ENCODE assay signal across 1 cellular context in the genomic region with DNA sequence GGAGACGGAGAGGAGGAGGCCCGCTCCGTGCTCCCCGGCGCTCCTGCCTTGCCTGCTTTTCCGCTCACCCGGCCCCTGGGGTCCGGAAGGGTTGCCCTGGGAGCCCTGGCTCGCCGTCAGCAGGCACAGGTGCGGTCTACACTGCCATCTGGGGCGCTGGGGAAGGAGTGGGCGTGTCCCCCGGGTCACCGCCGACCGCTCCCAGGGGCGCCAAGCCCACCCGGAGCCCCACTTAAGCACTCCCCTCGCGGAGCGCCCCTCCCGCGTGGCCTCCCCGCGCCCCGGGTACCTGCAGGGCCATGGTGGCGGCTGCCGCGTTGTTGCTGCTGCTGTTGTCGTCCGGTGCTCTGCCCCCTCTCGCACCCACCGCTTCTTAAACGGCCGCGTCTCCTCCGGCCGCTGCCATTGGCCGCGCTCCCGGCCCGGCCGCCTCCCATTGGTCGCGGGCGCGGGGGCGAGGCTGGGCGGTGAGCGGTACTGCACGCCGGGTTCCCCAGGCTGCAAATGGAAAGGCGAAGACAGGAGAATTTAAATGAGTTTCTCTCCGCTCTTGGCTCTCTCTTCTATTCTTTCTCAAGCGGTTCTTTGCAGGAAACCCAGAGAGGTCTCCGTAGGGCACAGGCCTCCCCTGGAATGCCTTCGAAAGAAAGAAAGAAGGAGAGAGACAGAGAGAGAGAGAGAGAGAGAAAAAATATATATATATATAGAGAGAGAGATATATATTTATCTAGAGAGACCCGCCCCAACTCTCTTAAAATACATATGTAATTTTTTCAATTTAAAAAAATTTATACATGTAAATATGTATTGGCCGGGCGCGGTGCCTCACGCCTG.
TF ChIP-seq lines count a peak whose summit lies in the region.

A gene (minus strand): TSS at position 349 of the 834 bp plus-strand sequence. CDS start 48 bp downstream, at position 301.

TF ChIP-seq in K562, 482 proteins besides CTCF, POLR2A, EP300 and RAD21 (continued from another document):
- TF ChIP-seq U2AF2 (optimal IDR thresholded peaks at IDR 0.05; ENCODE audit: low read depth, low read length) (no peak), SIX5 (IDR thresholded peaks at IDR 0.05; ENCODE audit: borderline replicate concordance in 1 of 2, insufficient read depth in 1 of 2, low read depth in 1 of 2, low read length in 2 of 2) (no peak), ZBTB17 (CRISPR knock-in tag; IDR thresholded peaks at IDR 0.05) (no peak), SIN3A (IDR thresholded peaks at IDR 0.05; ENCODE audit: borderline replicate concordance in 2 of 2, control insufficient read depth in 1 of 2, low read depth in 2 of 2, low read length in 2 of 2) (peak in 1 of 2 experiments; percentile 57; a peak in 1 of 4 replicates), GTF2A2 (tag; IDR thresholded peaks at IDR 0.05) (no peak), ZNF347 (CRISPR knock-in tag; IDR thresholded peaks at IDR 0.05; ENCODE audit: low read depth) (no peak), SAFB (IDR thresholded peaks at IDR 0.05; ENCODE audit: borderline replicate concordance, low read depth, low read length) (no peak), ZFPM2 (CRISPR knock-in tag; IDR thresholded peaks at IDR 0.05) (no peak), ZNF77 (CRISPR knock-in tag; IDR thresholded peaks at IDR 0.05) (no peak), SRSF3 (IDR thresholded peaks at IDR 0.05; ENCODE audit: insufficient read depth, low read length) (no peak), FOS (IDR thresholded peaks at IDR 0.05; ENCODE audit: extremely low read depth, insufficient read length) (peak; percentile 79), EHMT2 (IDR thresholded peaks at IDR 0.05) (no peak), RBM15 (IDR thresholded peaks at IDR 0.05; ENCODE audit: insufficient read depth, low read length) (no peak), RBBP5 (IDR thresholded peaks at IDR 0.05; ENCODE audit: borderline replicate concordance, insufficient read depth, low read length, poor library complexity, severe bottlenecking) (peak; percentile 42), TGIF2 (CRISPR knock-in tag; IDR thresholded peaks at IDR 0.05) (no peak), ILK (tag; IDR thresholded peaks at IDR 0.05; ENCODE audit: borderline replicate concordance, low read depth) (no peak), PCBP1 (IDR thresholded peaks at IDR 0.05; ENCODE audit: low read depth, low read length, poor library complexity, severe bottlenecking) (peak; percentile 85), ZBTB7A (IDR thresholded peaks at IDR 0.05; ENCODE audit: borderline replicate concordance, control insufficient read depth, low read depth, low read length) (peak; percentile 67; the same call in 1 of the 2 replicates), RBM17 (IDR thresholded peaks at IDR 0.05; ENCODE audit: borderline replicate concordance, low read depth, low read length) (no peak), BHLHE40 (IDR thresholded peaks at IDR 0.05; ENCODE audit: low read length) (no peak), NFRKB (IDR thresholded peaks at IDR 0.05; ENCODE audit: low read depth) (no peak), HNRNPUL1 (IDR thresholded peaks at IDR 0.05; ENCODE audit: low read length) (no peak), MAZ (CRISPR knock-in tag; conservative IDR thresholded peaks at IDR 0.05 in 1 of 2, IDR thresholded peaks at IDR 0.05 in 1 of 2) (peak; percentile 55 to 71; a peak in 3 of 4 replicates), PTTG1 (tag; IDR thresholded peaks at IDR 0.05; ENCODE audit: low read depth) (no peak), ZNF431 (CRISPR knock-in tag; IDR thresholded peaks at IDR 0.05) (no peak), FUS (optimal IDR thresholded peaks at IDR 0.05; ENCODE audit: low read depth, low read length) (no peak), NR3C1 (CRISPR knock-in tag; IDR thresholded peaks at IDR 0.05) (no peak), HSF4 (CRISPR knock-in tag; IDR thresholded peaks at IDR 0.05; ENCODE audit: borderline replicate concordance) (no peak), ZNF263 (CRISPR knock-in tag; IDR thresholded peaks at IDR 0.05; ENCODE audit: borderline replicate concordance) (peak; percentile 84), IFI16 (CRISPR knock-in tag; IDR thresholded peaks at IDR 0.05) (no peak), ZNF197 (CRISPR knock-in tag; IDR thresholded peaks at IDR 0.05; ENCODE audit: low read depth) (no peak), MYBL2 (IDR thresholded peaks at IDR 0.05; ENCODE audit: low read depth) (peak; percentile 71), MYBL2 (CRISPR knock-in tag; IDR thresholded peaks at IDR 0.05; ENCODE audit: borderline replicate concordance) (no peak), TSC22D4 (tag; IDR thresholded peaks at IDR 0.05) (no peak), WHSC1 (IDR thresholded peaks at IDR 0.05; ENCODE audit: low read length) (no peak)
- TF ChIP-seq, protein P1, sequence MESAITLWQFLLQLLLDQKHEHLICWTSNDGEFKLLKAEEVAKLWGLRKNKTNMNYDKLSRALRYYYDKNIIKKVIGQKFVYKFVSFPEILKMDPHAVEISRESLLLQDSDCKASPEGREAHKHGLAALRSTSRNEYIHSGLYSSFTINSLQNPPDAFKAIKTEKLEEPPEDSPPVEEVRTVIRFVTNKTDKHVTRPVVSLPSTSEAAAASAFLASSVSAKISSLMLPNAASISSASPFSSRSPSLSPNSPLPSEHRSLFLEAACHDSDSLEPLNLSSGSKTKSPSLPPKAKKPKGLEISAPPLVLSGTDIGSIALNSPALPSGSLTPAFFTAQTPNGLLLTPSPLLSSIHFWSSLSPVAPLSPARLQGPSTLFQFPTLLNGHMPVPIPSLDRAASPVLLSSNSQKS (CRISPR knock-in tag; IDR thresholded peaks at IDR 0.05): no peak
- TF ChIP-seq, protein P2, sequence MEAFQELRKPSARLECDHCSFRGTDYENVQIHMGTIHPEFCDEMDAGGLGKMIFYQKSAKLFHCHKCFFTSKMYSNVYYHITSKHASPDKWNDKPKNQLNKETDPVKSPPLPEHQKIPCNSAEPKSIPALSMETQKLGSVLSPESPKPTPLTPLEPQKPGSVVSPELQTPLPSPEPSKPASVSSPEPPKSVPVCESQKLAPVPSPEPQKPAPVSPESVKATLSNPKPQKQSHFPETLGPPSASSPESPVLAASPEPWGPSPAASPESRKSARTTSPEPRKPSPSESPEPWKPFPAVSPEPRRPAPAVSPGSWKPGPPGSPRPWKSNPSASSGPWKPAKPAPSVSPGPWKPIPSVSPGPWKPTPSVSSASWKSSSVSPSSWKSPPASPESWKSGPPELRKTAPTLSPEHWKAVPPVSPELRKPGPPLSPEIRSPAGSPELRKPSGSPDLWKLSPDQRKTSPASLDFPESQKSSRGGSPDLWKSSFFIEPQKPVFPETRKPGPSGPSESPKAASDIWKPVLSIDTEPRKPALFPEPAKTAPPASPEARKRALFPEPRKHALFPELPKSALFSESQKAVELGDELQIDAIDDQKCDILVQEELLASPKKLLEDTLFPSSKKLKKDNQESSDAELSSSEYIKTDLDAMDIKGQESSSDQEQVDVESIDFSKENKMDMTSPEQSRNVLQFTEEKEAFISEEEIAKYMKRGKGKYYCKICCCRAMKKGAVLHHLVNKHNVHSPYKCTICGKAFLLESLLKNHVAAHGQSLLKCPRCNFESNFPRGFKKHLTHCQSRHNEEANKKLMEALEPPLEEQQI (IDR thresholded peaks at IDR 0.05): no peak
- TF ChIP-seq, protein P3, sequence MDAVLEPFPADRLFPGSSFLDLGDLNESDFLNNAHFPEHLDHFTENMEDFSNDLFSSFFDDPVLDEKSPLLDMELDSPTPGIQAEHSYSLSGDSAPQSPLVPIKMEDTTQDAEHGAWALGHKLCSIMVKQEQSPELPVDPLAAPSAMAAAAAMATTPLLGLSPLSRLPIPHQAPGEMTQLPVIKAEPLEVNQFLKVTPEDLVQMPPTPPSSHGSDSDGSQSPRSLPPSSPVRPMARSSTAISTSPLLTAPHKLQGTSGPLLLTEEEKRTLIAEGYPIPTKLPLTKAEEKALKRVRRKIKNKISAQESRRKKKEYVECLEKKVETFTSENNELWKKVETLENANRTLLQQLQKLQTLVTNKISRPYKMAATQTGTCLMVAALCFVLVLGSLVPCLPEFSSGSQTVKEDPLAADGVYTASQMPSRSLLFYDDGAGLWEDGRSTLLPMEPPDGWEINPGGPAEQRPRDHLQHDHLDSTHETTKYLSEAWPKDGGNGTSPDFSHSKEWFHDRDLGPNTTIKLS (IDR thresholded peaks at IDR 0.05; ENCODE audit: borderline replicate concordance, low read depth): no peak
- TF ChIP-seq, protein P4, sequence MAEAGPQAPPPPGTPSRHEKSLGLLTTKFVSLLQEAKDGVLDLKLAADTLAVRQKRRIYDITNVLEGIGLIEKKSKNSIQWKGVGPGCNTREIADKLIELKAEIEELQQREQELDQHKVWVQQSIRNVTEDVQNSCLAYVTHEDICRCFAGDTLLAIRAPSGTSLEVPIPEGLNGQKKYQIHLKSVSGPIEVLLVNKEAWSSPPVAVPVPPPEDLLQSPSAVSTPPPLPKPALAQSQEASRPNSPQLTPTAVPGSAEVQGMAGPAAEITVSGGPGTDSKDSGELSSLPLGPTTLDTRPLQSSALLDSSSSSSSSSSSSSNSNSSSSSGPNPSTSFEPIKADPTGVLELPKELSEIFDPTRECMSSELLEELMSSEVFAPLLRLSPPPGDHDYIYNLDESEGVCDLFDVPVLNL (CRISPR knock-in tag; IDR thresholded peaks at IDR 0.05; ENCODE audit: low read depth): peak; percentile 38; the same call in 1 of the 2 replicates
- TF ChIP-seq, protein P5, sequence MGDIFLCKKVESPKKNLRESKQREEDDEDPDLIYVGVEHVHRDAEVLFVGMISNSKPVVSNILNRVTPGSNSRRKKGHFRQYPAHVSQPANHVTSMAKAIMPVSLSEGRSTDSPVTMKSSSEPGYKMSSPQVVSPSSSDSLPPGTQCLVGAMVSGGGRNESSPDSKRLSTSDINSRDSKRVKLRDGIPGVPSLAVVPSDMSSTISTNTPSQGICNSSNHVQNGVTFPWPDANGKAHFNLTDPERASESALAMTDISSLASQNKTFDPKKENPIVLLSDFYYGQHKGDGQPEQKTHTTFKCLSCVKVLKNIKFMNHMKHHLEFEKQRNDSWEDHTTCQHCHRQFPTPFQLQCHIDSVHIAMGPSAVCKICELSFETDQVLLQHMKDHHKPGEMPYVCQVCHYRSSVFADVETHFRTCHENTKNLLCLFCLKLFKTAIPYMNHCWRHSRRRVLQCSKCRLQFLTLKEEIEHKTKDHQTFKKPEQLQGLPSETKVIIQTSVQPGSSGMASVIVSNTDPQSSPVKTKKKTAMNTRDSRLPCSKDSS (IDR thresholded peaks at IDR 0.05; ENCODE audit: low read depth, partially characterized antibody): no peak
- TF ChIP-seq, protein P6, sequence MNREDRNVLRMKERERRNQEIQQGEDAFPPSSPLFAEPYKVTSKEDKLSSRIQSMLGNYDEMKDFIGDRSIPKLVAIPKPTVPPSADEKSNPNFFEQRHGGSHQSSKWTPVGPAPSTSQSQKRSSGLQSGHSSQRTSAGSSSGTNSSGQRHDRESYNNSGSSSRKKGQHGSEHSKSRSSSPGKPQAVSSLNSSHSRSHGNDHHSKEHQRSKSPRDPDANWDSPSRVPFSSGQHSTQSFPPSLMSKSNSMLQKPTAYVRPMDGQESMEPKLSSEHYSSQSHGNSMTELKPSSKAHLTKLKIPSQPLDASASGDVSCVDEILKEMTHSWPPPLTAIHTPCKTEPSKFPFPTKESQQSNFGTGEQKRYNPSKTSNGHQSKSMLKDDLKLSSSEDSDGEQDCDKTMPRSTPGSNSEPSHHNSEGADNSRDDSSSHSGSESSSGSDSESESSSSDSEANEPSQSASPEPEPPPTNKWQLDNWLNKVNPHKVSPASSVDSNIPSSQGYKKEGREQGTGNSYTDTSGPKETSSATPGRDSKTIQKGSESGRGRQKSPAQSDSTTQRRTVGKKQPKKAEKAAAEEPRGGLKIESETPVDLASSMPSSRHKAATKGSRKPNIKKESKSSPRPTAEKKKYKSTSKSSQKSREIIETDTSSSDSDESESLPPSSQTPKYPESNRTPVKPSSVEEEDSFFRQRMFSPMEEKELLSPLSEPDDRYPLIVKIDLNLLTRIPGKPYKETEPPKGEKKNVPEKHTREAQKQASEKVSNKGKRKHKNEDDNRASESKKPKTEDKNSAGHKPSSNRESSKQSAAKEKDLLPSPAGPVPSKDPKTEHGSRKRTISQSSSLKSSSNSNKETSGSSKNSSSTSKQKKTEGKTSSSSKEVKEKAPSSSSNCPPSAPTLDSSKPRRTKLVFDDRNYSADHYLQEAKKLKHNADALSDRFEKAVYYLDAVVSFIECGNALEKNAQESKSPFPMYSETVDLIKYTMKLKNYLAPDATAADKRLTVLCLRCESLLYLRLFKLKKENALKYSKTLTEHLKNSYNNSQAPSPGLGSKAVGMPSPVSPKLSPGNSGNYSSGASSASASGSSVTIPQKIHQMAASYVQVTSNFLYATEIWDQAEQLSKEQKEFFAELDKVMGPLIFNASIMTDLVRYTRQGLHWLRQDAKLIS (CRISPR knock-in tag; IDR thresholded peaks at IDR 0.05): no peak
- TF ChIP-seq, protein P7, sequence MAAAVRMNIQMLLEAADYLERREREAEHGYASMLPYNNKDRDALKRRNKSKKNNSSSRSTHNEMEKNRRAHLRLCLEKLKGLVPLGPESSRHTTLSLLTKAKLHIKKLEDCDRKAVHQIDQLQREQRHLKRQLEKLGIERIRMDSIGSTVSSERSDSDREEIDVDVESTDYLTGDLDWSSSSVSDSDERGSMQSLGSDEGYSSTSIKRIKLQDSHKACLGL (CRISPR knock-in tag; IDR thresholded peaks at IDR 0.05; ENCODE audit: borderline replicate concordance, poor library complexity, severe bottlenecking): no peak
- TF ChIP-seq, protein P8, sequence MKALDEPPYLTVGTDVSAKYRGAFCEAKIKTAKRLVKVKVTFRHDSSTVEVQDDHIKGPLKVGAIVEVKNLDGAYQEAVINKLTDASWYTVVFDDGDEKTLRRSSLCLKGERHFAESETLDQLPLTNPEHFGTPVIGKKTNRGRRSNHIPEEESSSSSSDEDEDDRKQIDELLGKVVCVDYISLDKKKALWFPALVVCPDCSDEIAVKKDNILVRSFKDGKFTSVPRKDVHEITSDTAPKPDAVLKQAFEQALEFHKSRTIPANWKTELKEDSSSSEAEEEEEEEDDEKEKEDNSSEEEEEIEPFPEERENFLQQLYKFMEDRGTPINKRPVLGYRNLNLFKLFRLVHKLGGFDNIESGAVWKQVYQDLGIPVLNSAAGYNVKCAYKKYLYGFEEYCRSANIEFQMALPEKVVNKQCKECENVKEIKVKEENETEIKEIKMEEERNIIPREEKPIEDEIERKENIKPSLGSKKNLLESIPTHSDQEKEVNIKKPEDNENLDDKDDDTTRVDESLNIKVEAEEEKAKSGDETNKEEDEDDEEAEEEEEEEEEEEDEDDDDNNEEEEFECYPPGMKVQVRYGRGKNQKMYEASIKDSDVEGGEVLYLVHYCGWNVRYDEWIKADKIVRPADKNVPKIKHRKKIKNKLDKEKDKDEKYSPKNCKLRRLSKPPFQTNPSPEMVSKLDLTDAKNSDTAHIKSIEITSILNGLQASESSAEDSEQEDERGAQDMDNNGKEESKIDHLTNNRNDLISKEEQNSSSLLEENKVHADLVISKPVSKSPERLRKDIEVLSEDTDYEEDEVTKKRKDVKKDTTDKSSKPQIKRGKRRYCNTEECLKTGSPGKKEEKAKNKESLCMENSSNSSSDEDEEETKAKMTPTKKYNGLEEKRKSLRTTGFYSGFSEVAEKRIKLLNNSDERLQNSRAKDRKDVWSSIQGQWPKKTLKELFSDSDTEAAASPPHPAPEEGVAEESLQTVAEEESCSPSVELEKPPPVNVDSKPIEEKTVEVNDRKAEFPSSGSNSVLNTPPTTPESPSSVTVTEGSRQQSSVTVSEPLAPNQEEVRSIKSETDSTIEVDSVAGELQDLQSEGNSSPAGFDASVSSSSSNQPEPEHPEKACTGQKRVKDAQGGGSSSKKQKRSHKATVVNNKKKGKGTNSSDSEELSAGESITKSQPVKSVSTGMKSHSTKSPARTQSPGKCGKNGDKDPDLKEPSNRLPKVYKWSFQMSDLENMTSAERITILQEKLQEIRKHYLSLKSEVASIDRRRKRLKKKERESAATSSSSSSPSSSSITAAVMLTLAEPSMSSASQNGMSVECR (CRISPR knock-in tag; IDR thresholded peaks at IDR 0.05): no peak; the same call in 1 of the 2 replicates
- TF ChIP-seq, protein P9, sequence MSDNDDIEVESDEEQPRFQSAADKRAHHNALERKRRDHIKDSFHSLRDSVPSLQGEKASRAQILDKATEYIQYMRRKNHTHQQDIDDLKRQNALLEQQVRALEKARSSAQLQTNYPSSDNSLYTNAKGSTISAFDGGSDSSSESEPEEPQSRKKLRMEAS (CRISPR knock-in tag; IDR thresholded peaks at IDR 0.05): peak; percentile 55; the same call in 1 of the 2 replicates
TF ChIP-seq in K562: peak in this region for 47.
